Comparison of ENCODE assay signal across 1 cellular context in the genomic region with DNA sequence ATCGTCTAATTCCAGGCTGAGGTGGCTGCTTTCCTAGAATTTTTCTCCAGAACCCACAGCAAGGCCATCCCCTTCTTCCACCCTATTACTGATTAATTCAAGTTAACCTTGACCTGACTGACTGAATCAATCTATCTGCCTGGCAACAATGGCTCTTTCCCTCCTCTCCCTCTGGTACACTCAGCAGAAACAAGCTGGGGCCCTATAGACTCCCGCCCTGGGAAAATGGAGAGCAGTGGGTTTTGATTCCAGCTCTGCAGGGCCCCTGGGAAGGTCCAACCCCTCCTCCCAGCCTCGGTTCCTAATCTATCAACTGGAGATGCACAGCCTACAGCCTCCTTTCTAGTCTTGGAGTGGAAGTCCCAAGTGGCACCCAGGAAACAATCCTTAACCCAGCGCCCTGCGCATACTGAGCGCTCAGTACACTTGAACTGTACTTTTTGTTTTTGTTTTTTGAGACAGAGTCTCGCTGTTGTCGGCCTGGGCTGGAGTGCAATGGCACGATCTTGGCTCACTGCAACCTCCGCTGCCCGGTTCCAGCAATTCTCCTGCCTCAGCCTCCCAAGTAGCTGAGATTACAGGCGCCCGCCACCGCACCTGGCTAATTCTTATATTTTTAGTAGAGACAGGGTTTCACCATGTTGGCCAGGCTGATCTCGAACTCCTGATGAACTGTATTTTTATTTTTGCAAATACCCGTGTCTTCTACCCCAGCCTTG.
TF ChIP-seq lines count a peak whose summit lies in the region.

No MANE protein-coding gene starts in this region.

TF ChIP-seq in H1, 55 proteins besides CTCF, POLR2A, EP300 and RAD21:
- TF ChIP-seq NRF1 (IDR thresholded peaks at IDR 0.05; ENCODE audit: low read depth, low read length) (no peak), PHF8 (conservative IDR thresholded peaks at IDR 0.05; ENCODE audit: low read depth, low read length) (no peak), RXRA (IDR thresholded peaks at IDR 0.05; ENCODE audit: insufficient read depth, low read depth, low read length) (no peak), BRCA1 (IDR thresholded peaks at IDR 0.05; ENCODE audit: low read depth, low read length) (no peak), POLR2AphosphoS5 (IDR thresholded peaks at IDR 0.05; ENCODE audit: low read depth, low read length) (no peak)
